ENCODE assay signal across 1 cellular context in the genomic region with DNA sequence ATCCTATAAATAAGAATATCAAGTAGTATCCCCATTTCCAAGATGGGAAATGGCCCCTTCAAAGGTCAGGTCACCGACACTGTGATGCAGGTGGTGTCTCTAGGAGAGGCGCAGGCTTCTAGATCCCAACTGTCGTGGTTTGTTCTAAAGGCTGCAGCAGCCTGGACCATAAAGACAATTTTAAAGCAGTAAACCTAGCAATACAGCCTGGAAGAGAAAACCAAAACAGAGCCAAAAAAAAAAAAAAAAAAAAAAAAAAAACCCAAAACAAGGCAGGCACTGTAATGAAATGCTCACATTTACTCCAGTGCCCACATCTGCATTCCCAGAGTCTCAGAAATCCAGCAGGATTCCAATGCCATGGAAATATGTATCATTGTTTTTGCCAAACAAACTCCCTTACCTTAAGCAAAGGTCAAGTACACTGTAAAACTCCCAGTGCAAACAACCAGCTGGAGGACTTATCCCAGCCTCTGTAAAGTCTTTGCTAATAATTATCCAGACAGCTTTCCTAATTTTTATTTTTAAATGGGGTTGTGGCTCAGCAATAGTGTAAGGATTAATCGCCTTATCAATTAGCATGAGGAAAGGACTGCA.
TF ChIP-seq lines count a peak whose summit lies in the region.

No MANE protein-coding gene starts in this region.

TF ChIP-seq in HepG2, 621 proteins besides CTCF, POLR2A, EP300 and RAD21 (continued from another document and continues in another):
- no peak for TF ChIP-seq SRF (IDR thresholded peaks at IDR 0.05; ENCODE audit: low read depth, low read length)
- peak; percentile 47; the same call in 1 of the 2 replicates for TF ChIP-seq HOXA3 (CRISPR knock-in tag; IDR thresholded peaks at IDR 0.05)
- TF ChIP-seq, protein P1, sequence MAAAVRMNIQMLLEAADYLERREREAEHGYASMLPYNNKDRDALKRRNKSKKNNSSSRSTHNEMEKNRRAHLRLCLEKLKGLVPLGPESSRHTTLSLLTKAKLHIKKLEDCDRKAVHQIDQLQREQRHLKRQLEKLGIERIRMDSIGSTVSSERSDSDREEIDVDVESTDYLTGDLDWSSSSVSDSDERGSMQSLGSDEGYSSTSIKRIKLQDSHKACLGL (CRISPR knock-in tag; IDR thresholded peaks at IDR 0.05), result no peak
- peak; percentile 80; the same call in 1 of the 2 replicates for TF ChIP-seq ZNF362 (CRISPR knock-in tag; IDR thresholded peaks at IDR 0.05; ENCODE audit: borderline replicate concordance)
- no peak for TF ChIP-seq ZNF446 (CRISPR knock-in tag; IDR thresholded peaks at IDR 0.05)
- TF ChIP-seq ZNF337 (CRISPR knock-in tag; IDR thresholded peaks at IDR 0.05; ENCODE audit: borderline replicate concordance, low read depth), result 0 out of 2 replicates have a peak, but pooled peaks have one; percentile 2
- no peak for TF ChIP-seq ZNF18 (CRISPR knock-in tag; IDR thresholded peaks at IDR 0.05; ENCODE audit: insufficient replicate concordance)
- no peak for TF ChIP-seq ZNF776 (CRISPR knock-in tag; IDR thresholded peaks at IDR 0.05)
- TF ChIP-seq, protein P2, sequence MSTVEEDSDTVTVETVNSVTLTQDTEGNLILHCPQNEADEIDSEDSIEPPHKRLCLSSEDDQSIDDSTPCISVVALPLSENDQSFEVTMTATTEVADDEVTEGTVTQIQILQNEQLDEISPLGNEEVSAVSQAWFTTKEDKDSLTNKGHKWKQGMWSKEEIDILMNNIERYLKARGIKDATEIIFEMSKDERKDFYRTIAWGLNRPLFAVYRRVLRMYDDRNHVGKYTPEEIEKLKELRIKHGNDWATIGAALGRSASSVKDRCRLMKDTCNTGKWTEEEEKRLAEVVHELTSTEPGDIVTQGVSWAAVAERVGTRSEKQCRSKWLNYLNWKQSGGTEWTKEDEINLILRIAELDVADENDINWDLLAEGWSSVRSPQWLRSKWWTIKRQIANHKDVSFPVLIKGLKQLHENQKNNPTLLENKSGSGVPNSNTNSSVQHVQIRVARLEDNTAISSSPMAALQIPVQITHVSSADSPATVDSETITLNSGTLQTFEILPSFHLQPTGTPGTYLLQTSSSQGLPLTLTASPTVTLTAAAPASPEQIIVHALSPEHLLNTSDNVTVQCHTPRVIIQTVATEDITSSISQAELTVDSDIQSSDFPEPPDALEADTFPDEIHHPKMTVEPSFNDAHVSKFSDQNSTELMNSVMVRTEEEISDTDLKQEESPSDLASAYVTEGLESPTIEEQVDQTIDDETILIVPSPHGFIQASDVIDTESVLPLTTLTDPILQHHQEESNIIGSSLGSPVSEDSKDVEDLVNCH (CRISPR knock-in tag; IDR thresholded peaks at IDR 0.05), result no peak
- TF ChIP-seq ZNF274 (CRISPR knock-in tag; IDR thresholded peaks at IDR 0.05), result no peak
- TF ChIP-seq, protein P3, sequence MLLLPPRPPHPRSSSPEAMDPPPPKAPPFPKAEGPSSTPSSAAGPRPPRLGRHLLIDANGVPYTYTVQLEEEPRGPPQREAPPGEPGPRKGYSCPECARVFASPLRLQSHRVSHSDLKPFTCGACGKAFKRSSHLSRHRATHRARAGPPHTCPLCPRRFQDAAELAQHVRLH (CRISPR knock-in tag; IDR thresholded peaks at IDR 0.05; ENCODE audit: borderline replicate concordance, low read depth), result no peak
- TF ChIP-seq SALL1 (CRISPR knock-in tag; IDR thresholded peaks at IDR 0.05), result peak; percentile 93
- no peak for TF ChIP-seq ZNF879 (CRISPR knock-in tag; IDR thresholded peaks at IDR 0.05)
- TF ChIP-seq TSC22D2 (CRISPR knock-in tag; IDR thresholded peaks at IDR 0.05; ENCODE audit: borderline replicate concordance), result no peak
- TF ChIP-seq ZNF34 (CRISPR knock-in tag; IDR thresholded peaks at IDR 0.05; ENCODE audit: borderline replicate concordance), result no peak
- TF ChIP-seq BCL6 (CRISPR knock-in tag; IDR thresholded peaks at IDR 0.05), result peak; percentile 90
- TF ChIP-seq ZNF331 (CRISPR knock-in tag; IDR thresholded peaks at IDR 0.05), result peak; percentile 56
- TF ChIP-seq THYN1 (CRISPR knock-in tag; IDR thresholded peaks at IDR 0.05; ENCODE audit: borderline replicate concordance, low read depth), result no peak
- TF ChIP-seq CENPBD1 (CRISPR knock-in tag; IDR thresholded peaks at IDR 0.05; ENCODE audit: borderline replicate concordance, low read depth), result no peak
- TF ChIP-seq, protein P4, sequence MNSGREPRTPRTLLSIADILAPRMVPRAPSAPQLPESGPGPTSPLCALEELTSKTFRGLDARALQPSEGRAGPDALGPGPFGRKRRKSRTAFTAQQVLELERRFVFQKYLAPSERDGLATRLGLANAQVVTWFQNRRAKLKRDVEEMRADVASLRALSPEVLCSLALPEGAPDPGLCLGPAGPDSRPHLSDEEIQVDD (CRISPR knock-in tag; IDR thresholded peaks at IDR 0.05; ENCODE audit: borderline replicate concordance), result no peak
- TF ChIP-seq, protein P5, sequence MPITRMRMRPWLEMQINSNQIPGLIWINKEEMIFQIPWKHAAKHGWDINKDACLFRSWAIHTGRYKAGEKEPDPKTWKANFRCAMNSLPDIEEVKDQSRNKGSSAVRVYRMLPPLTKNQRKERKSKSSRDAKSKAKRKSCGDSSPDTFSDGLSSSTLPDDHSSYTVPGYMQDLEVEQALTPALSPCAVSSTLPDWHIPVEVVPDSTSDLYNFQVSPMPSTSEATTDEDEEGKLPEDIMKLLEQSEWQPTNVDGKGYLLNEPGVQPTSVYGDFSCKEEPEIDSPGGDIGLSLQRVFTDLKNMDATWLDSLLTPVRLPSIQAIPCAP (CRISPR knock-in tag; IDR thresholded peaks at IDR 0.05; ENCODE audit: low read depth), result no peak
- TF ChIP-seq ZNF292 (CRISPR knock-in tag; IDR thresholded peaks at IDR 0.05; ENCODE audit: borderline replicate concordance, low read depth), result no peak
- peak; percentile 16; the same call in 1 of the 2 replicates for TF ChIP-seq SMC3 (IDR thresholded peaks at IDR 0.05; ENCODE audit: low read length)
- TF ChIP-seq, protein P6, sequence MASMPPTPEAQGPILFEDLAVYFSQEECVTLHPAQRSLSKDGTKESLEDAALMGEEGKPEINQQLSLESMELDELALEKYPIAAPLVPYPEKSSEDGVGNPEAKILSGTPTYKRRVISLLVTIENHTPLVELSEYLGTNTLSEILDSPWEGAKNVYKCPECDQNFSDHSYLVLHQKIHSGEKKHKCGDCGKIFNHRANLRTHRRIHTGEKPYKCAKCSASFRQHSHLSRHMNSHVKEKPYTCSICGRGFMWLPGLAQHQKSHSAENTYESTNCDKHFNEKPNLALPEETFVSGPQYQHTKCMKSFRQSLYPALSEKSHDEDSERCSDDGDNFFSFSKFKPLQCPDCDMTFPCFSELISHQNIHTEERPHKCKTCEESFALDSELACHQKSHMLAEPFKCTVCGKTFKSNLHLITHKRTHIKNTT (CRISPR knock-in tag; IDR thresholded peaks at IDR 0.05), result no peak
- TF ChIP-seq ZBTB49 (CRISPR knock-in tag; IDR thresholded peaks at IDR 0.05; ENCODE audit: borderline replicate concordance), result no peak
- TF ChIP-seq KDM4B (CRISPR knock-in tag; IDR thresholded peaks at IDR 0.05), result no peak
- TF ChIP-seq NFIC (IDR thresholded peaks at IDR 0.05; ENCODE audit: low read length), result peak; percentile 92
- TF ChIP-seq SRSF9 (IDR thresholded peaks at IDR 0.05; ENCODE audit: borderline replicate concordance, insufficient read depth, low read depth, low read length, poor library complexity, severe bottlenecking), result no peak
- TF ChIP-seq ZNF281 (CRISPR knock-in tag; IDR thresholded peaks at IDR 0.05; ENCODE audit: borderline replicate concordance), result peak; percentile 58; the same call in 1 of the 2 replicates
- no peak for TF ChIP-seq GATAD1 (CRISPR knock-in tag; IDR thresholded peaks at IDR 0.05)
- no peak for TF ChIP-seq ZNF891 (CRISPR knock-in tag; IDR thresholded peaks at IDR 0.05)
- TF ChIP-seq, protein P7, sequence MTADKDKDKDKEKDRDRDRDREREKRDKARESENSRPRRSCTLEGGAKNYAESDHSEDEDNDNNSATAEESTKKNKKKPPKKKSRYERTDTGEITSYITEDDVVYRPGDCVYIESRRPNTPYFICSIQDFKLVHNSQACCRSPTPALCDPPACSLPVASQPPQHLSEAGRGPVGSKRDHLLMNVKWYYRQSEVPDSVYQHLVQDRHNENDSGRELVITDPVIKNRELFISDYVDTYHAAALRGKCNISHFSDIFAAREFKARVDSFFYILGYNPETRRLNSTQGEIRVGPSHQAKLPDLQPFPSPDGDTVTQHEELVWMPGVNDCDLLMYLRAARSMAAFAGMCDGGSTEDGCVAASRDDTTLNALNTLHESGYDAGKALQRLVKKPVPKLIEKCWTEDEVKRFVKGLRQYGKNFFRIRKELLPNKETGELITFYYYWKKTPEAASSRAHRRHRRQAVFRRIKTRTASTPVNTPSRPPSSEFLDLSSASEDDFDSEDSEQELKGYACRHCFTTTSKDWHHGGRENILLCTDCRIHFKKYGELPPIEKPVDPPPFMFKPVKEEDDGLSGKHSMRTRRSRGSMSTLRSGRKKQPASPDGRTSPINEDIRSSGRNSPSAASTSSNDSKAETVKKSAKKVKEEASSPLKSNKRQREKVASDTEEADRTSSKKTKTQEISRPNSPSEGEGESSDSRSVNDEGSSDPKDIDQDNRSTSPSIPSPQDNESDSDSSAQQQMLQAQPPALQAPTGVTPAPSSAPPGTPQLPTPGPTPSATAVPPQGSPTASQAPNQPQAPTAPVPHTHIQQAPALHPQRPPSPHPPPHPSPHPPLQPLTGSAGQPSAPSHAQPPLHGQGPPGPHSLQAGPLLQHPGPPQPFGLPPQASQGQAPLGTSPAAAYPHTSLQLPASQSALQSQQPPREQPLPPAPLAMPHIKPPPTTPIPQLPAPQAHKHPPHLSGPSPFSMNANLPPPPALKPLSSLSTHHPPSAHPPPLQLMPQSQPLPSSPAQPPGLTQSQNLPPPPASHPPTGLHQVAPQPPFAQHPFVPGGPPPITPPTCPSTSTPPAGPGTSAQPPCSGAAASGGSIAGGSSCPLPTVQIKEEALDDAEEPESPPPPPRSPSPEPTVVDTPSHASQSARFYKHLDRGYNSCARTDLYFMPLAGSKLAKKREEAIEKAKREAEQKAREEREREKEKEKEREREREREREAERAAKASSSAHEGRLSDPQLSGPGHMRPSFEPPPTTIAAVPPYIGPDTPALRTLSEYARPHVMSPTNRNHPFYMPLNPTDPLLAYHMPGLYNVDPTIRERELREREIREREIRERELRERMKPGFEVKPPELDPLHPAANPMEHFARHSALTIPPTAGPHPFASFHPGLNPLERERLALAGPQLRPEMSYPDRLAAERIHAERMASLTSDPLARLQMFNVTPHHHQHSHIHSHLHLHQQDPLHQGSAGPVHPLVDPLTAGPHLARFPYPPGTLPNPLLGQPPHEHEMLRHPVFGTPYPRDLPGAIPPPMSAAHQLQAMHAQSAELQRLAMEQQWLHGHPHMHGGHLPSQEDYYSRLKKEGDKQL (CRISPR knock-in tag; IDR thresholded peaks at IDR 0.05; ENCODE audit: low read depth), result peak; percentile 79
- no peak for TF ChIP-seq MZF1 (CRISPR knock-in tag; IDR thresholded peaks at IDR 0.05; ENCODE audit: borderline replicate concordance)
- no peak for TF ChIP-seq MBNL3 (CRISPR knock-in tag; conservative IDR thresholded peaks at IDR 0.05)
- TF ChIP-seq TEAD2 (CRISPR knock-in tag; IDR thresholded peaks at IDR 0.05), result no peak
- TF ChIP-seq NFE2 (CRISPR knock-in tag; IDR thresholded peaks at IDR 0.05), result no peak
- peak; percentile 32; the same call in 1 of the 2 replicates for TF ChIP-seq ZNF263 (CRISPR knock-in tag; IDR thresholded peaks at IDR 0.05)
